ENCODE assay signal across 19 cellular contexts in genomic region chr7:70684173-70684572, GRCh38.
A peak's percentile ranks its signal among the peaks of the same experiment; 100 is the strongest.
DNase-seq lines count a peak whose midpoint lies in the region; ATAC-seq, FAIRE-seq and TF ChIP-seq lines count a peak whose summit lies in the region.
"Had no signal": no experiment of that assay in that cellular context is flagged by ENCODE, and none has a peak within 500 bp of the region (broad histone marks: within the 10 kb centered on the region; RNA-seq: fewer than 3 reads in every experiment).

No MANE protein-coding gene starts in this region.

- DNase-seq in GM12891 (ENCODE audit: insufficient read length, low spot score) (no peak), IMR-90 (no peak), H1 (ENCODE audit: low read depth in 1 of 2, low spot score in 2 of 2) (no peak), neuronal stem cell (ENCODE audit: low spot score) (no peak), NCI-H187 (lab: John Stamatoyannopoulos, UW) (no peak), ecto neural progenitor cell (ENCODE audit: low spot score) (no peak), right cardiac atrium (no peak)
- DNase-seq: Caco-2; CD4-positive, CD25-positive, alpha-beta regulatory T cell; CD8-positive, alpha-beta T cell; DMS153; DND-41; HCEC 1CT had no signal

- H3K4ac ChIP-seq in IMR-90 (ENCODE audit: low read depth, low read length) (no peak overlapping the region), H1 (replicated peaks; ENCODE audit: insufficient read length, low read depth, low read length) (no peak overlapping the region), neuronal stem cell (ENCODE audit: low read length) (no peak overlapping the region)

- H3K56ac ChIP-seq in IMR-90 (ENCODE audit: extremely low read depth, insufficient read depth, low read length) (no peak overlapping the region), H1 (replicated peaks; ENCODE audit: insufficient read length, low read depth, low read length) (no peak overlapping the region)

- H2BK20ac ChIP-seq in IMR-90 (ENCODE audit: low read depth, low read length) (no peak overlapping the region), H1 (ENCODE audit: low read length) (no peak overlapping the region)

- H2BK120ac ChIP-seq in IMR-90 (ENCODE audit: low read depth, low read length) (no peak overlapping the region), H1 (replicated peaks; ENCODE audit: low read depth, low read length) (no peak overlapping the region), neuronal stem cell (ENCODE audit: low read depth, low read length) (no peak overlapping the region)

- H3K18ac ChIP-seq in IMR-90 (ENCODE audit: low read depth, low read length) (no peak overlapping the region), H1 (ENCODE audit: extremely low read depth, low read length) (peak overlapping the region; percentile 29; the same call in 1 of the 2 replicates), neuronal stem cell (ENCODE audit: low read length) (no peak overlapping the region)

- H3K36me3 ChIP-seq in IMR-90 (ENCODE audit: control insufficient read depth, insufficient read depth, low read length) (no peaks in the 10 kb centered on the region), H1 (ENCODE audit: control insufficient read depth in 2 of 4, insufficient read depth in 4 of 4, low read length in 3 of 4) (no peaks in the 10 kb centered on the region), neuronal stem cell (replicated peaks in 1 of 2; ENCODE audit: control insufficient read depth in 2 of 2, insufficient read depth in 2 of 2, low read length in 2 of 2) (peaks cover 0 to 3% of the 10 kb centered on the region in 2 donors)

- TF ChIP-seq CTCF in IMR-90 (conservative IDR thresholded peaks at IDR 0.05; ENCODE audit: low read depth, low read length): no peak
- no peak for TF ChIP-seq CTCF in H1 (IDR thresholded peaks at IDR 0.05; ENCODE audit: control extremely low read depth in 1 of 3, insufficient read depth in 1 of 3, low read depth in 1 of 3, low read length in 3 of 3)

- no peaks in the 10 kb centered on the region for H3K79me2 ChIP-seq in H1 (ENCODE audit: control insufficient read depth in 1 of 2, insufficient read depth in 2 of 2, low read length in 2 of 2)

- ATAC-seq in IMR-90 (ENCODE audit: low read depth): no peak
- no peak for ATAC-seq in HG03196 (IDR thresholded peaks at IDR 0.05; ENCODE audit: unreplicated experiment)
- no peak for ATAC-seq in right cardiac atrium
- ATAC-seq: CD8-positive, alpha-beta T cell; GM23338 had no signal

- in situ Hi-C loops in IMR-90 (cut with MboI; ENCODE audit: low sequenced_read_pairs): no loop called here

- peak overlapping the region; percentile 25 for H2AK9ac ChIP-seq in IMR-90 (replicated peaks; ENCODE audit: low read depth, low read length, poor library complexity)

- H4K20me1 ChIP-seq in IMR-90 (ENCODE audit: insufficient read depth, low read length): no peaks in the 10 kb centered on the region
- H4K20me1 ChIP-seq in H1 (replicated peaks in 1 of 2; ENCODE audit: control insufficient read depth in 1 of 2, insufficient read depth in 2 of 2, low read length in 2 of 2): peaks cover 0 to 4% of the 10 kb centered on the region in 2 experiments
- H4K20me1 ChIP-seq: BLaER1 had no signal

- peak; percentile 28 for FAIRE-seq in GM12891 (lab: Jason Lieb, UNC)
- FAIRE-seq in H1 (lab: Jason Lieb, UNC): no peak
- FAIRE-seq: G401.6, H54 had no signal

- H2AK5ac ChIP-seq in IMR-90 (ENCODE audit: low read depth, low read length) (no peak overlapping the region), H1 (ENCODE audit: low read depth, low read length) (peak overlapping the region; percentile 95; the same call in 1 of the 2 replicates), neuronal stem cell (ENCODE audit: low read depth, low read length) (no peak overlapping the region)

- intact Hi-C loops in IMR-90 (cut with micrococcal nuclease): no loop called here
- intact Hi-C loops in right cardiac atrium (cut with DNase I): no loop called here

- CTCF ChIA-PET in IMR-90 (lab: Yijun Ruan, JAX) (no interaction called here), H1 (lab: Charles Lee; ENCODE audit: partially characterized antibody) (no interaction called here)

- H3K4me3 ChIP-seq in IMR-90 (ENCODE audit: insufficient read depth, low read depth, low read length) (no peak overlapping the region), H1 (ENCODE audit: extremely low read depth in 1 of 4, insufficient read depth in 2 of 4, low read depth in 3 of 4, low read length in 4 of 4) (no peak overlapping the region), neuronal stem cell (ENCODE audit: low read length in 2 of 2) (peak overlapping the region in 1 of 2 donors; percentile 51), right cardiac atrium (ENCODE audit: low read length) (no peak overlapping the region)
- H3K4me3 ChIP-seq: BLaER1, GM23338 had no signal

- H3K27ac ChIP-seq in IMR-90 (ENCODE audit: insufficient read depth, low read length) (no peak overlapping the region), H1 (ENCODE audit: low read depth, low read length) (no peak overlapping the region), neuronal stem cell (replicated peaks; ENCODE audit: low read length) (no peak overlapping the region), right cardiac atrium (ENCODE audit: low read length) (no peak overlapping the region)
- H3K27ac ChIP-seq: BLaER1, C4-2B had no signal

- H3K27me3 ChIP-seq in IMR-90 (ENCODE audit: control insufficient read depth, insufficient read depth, low read length) (no peaks in the 10 kb centered on the region), H1 (replicated peaks in 1 of 4; ENCODE audit: control insufficient read depth in 3 of 4, extremely low read depth in 1 of 4, insufficient read depth in 3 of 4, low read length in 3 of 4) (peaks cover 8 to 48% (median 37%) of the 10 kb centered on the region in 4 experiments), neuronal stem cell (ENCODE audit: control insufficient read depth in 3 of 3, insufficient read depth in 3 of 3, low read depth in 1 of 3, low read length in 3 of 3) (peaks cover 0 to 7% (median 0%) of the 10 kb centered on the region in 3 experiments), right cardiac atrium (ENCODE audit: control insufficient read depth, insufficient read depth) (no peaks in the 10 kb centered on the region)
- H3K27me3 ChIP-seq: BLaER1 had no signal

- no peak overlapping the region for H3K9ac ChIP-seq in IMR-90 (ENCODE audit: low read depth, low read length)
- H3K9ac ChIP-seq in H1 (replicated peaks in 1 of 4; ENCODE audit: extremely low read depth in 1 of 4, low read depth in 3 of 4, low read length in 3 of 4): no peak overlapping the region
- no peak overlapping the region for H3K9ac ChIP-seq in neuronal stem cell (ENCODE audit: low read depth, low read length, poor library complexity)
- H3K9ac ChIP-seq: BLaER1 had no signal

- 90 to 100% methylated on average over 4 to 5 of the region's 8 CpGs for WGBS in IMR-90 (ENCODE audit: extremely low coverage in 2 of 2, insufficient read length in 1 of 2), 2 experiments
- WGBS in H1 (ENCODE audit: extremely low coverage in 1 of 2, insufficient coverage in 1 of 2, insufficient read length in 1 of 2, insufficient replicate concordance in 2 of 2, low coverage in 1 of 2, low lambda C conversion rate in 2 of 2, missing lambda C conversion rate in 1 of 2), 2 experiments: 93% methylated on average over 8 of the region's 8 CpGs; no CpG with 5 or more reads in 1 of the 2 experiments
- 98% methylated on average over 5 of the region's 8 CpGs; no CpG with 5 or more reads in 1 of the 2 donors for WGBS in neuronal stem cell (ENCODE audit: extremely low coverage in 2 of 2, insufficient read length in 2 of 2, insufficient replicate concordance in 1 of 2), 2 donors
- WGBS in right cardiac atrium: 98% methylated on average over 8 of the region's 8 CpGs

- TF ChIP-seq RAD21 in IMR-90 (IDR thresholded peaks at IDR 0.05; ENCODE audit: low read length): no peak
- no peak for TF ChIP-seq RAD21 in H1 (IDR thresholded peaks at IDR 0.05 in 1 of 2, conservative IDR thresholded peaks at IDR 0.05 in 1 of 2; ENCODE audit: low read depth in 2 of 2, low read length in 2 of 2)

- H3K23me2 ChIP-seq in H1 (ENCODE audit: low read depth, low read length): peaks cover 5% of the 10 kb centered on the region; the same call in 1 of the 2 replicates

- BruUV-seq in IMR-90 (replicated peaks; lab: Mats Ljungman, UMichigan): no TSS peak

- peak overlapping the region; percentile 89; the same call in 1 of the 2 replicates for H2BK12ac ChIP-seq in H1 (ENCODE audit: low read depth, low read length)
- H2BK12ac ChIP-seq in neuronal stem cell (ENCODE audit: low read length): no peak overlapping the region

- H2BK15ac ChIP-seq in IMR-90 (ENCODE audit: low read depth, low read length): no peak overlapping the region
- H2BK15ac ChIP-seq in H1 (ENCODE audit: low read length): no peak overlapping the region; the same call in 1 of the 2 replicates
- H2BK15ac ChIP-seq in neuronal stem cell (ENCODE audit: low read length): no peak overlapping the region

- H4K5ac ChIP-seq in IMR-90 (ENCODE audit: low read depth, low read length): no peak overlapping the region
- no peak overlapping the region for H4K5ac ChIP-seq in H1 (ENCODE audit: insufficient read length, low read depth, low read length)

- H3K23ac ChIP-seq in IMR-90 (ENCODE audit: low read depth, low read length): no peak overlapping the region
- no peak overlapping the region for H3K23ac ChIP-seq in H1 (ENCODE audit: insufficient read length)
- peak overlapping the region; percentile 3 for H3K23ac ChIP-seq in neuronal stem cell (ENCODE audit: low read depth, low read length, poor library complexity)

- H3K4me1 ChIP-seq in IMR-90 (ENCODE audit: control insufficient read depth, insufficient read depth, low read length) (no peaks in the 10 kb centered on the region), H1 (replicated peaks in 1 of 4; ENCODE audit: control insufficient read depth in 3 of 4, insufficient read depth in 4 of 4, low read length in 3 of 4) (peaks cover 1 to 12% (median 6%) of the 10 kb centered on the region in 4 experiments; a peak in 5 of 7 replicates), neuronal stem cell (ENCODE audit: control insufficient read depth in 2 of 2, insufficient read depth in 1 of 2, low read depth in 1 of 2, low read length in 2 of 2) (peaks cover 0 to 3% of the 10 kb centered on the region in 2 donors), right cardiac atrium (ENCODE audit: control insufficient read depth, insufficient read depth, low read length) (no peaks in the 10 kb centered on the region)
- H3K4me1 ChIP-seq: Caco-2 had no signal

- no peaks in the 10 kb centered on the region for H3K9me3 ChIP-seq in IMR-90 (ENCODE audit: control insufficient read depth, insufficient read depth, low read length)
- H3K9me3 ChIP-seq in H1 (ENCODE audit: insufficient read depth in 2 of 2, low read depth in 1 of 2, low read length in 1 of 2): no peaks in the 10 kb centered on the region
- peaks cover 0 to 4% of the 10 kb centered on the region in 2 donors for H3K9me3 ChIP-seq in neuronal stem cell (replicated peaks in 1 of 2; ENCODE audit: control insufficient read depth in 2 of 2, insufficient read depth in 1 of 2, low read depth in 1 of 2, low read length in 2 of 2)
- no peaks in the 10 kb centered on the region for H3K9me3 ChIP-seq in right cardiac atrium (ENCODE audit: control insufficient read depth, low read length)
- H3K9me3 ChIP-seq: BLaER1, Caco-2 had no signal

- no peak for TF ChIP-seq POLR2A in GM12891 (IDR thresholded peaks at IDR 0.05; ENCODE audit: low read depth, low read length)
- TF ChIP-seq POLR2A in IMR-90 (IDR thresholded peaks at IDR 0.05; ENCODE audit: low read depth, low read length): no peak
- TF ChIP-seq POLR2A in H1 (IDR thresholded peaks at IDR 0.05; ENCODE audit: control extremely low read depth in 1 of 2, low read depth in 2 of 2, low read length in 2 of 2): no peak

- dilution Hi-C loops in IMR-90 (cut with HindIII; ENCODE audit: low sequenced_read_pairs, unreplicated experiment): no loop called here

- H3K4me2 ChIP-seq in IMR-90 (ENCODE audit: low read depth, low read length): no peak overlapping the region
- no peak overlapping the region for H3K4me2 ChIP-seq in H1 (ENCODE audit: insufficient read depth in 1 of 2, low read depth in 2 of 2, low read length in 2 of 2)
- H3K4me2 ChIP-seq in neuronal stem cell (ENCODE audit: insufficient read depth, low read length, poor library complexity, severe bottlenecking): no peak overlapping the region
- H3K4me2 ChIP-seq: BLaER1, GM23338 had no signal

- peak overlapping the region; percentile 59 for H2BK5ac ChIP-seq in IMR-90 (ENCODE audit: low read depth, low read length, poor library complexity, severe bottlenecking)
- H2BK5ac ChIP-seq in H1 (ENCODE audit: low read depth, low read length): no peak overlapping the region
- no peak overlapping the region for H2BK5ac ChIP-seq in neuronal stem cell (ENCODE audit: low read length)

- POLR2A ChIA-PET in IMR-90 (lab: Charles Lee; ENCODE audit: unreplicated experiment) (no interaction called here), H1 (lab: Charles Lee; ENCODE audit: partially characterized antibody) (no interaction called here)

- H4K8ac ChIP-seq in IMR-90 (ENCODE audit: low read depth in 2 of 2, low read length in 2 of 2): no peak overlapping the region
- H4K8ac ChIP-seq in H1 (ENCODE audit: extremely low read depth, insufficient read depth, low read length): no peak overlapping the region
- H4K8ac ChIP-seq in neuronal stem cell (ENCODE audit: low read depth, low read length): no peak overlapping the region

- no peak overlapping the region for H3K14ac ChIP-seq in IMR-90 (replicated peaks; ENCODE audit: low read depth, low read length)
- H3K14ac ChIP-seq in H1 (ENCODE audit: insufficient read length): no peak overlapping the region
- no peak overlapping the region for H3K14ac ChIP-seq in neuronal stem cell (ENCODE audit: low read length)

- H2AFZ ChIP-seq in IMR-90 (replicated peaks; ENCODE audit: low read length, poor library complexity): no peak overlapping the region
- H2AFZ ChIP-seq in H1 (ENCODE audit: low read length): no peak overlapping the region
- no peak overlapping the region for H2AFZ ChIP-seq in neuronal stem cell (ENCODE audit: low read length)
- H2AFZ ChIP-seq: GM23338 had no signal

- H3K79me1 ChIP-seq in IMR-90 (ENCODE audit: low read depth in 1 of 2, low read length in 2 of 2) (no peaks in the 10 kb centered on the region), H1 (ENCODE audit: low read depth, low read length) (no peaks in the 10 kb centered on the region; the same call in 1 of the 2 replicates), neuronal stem cell (ENCODE audit: low read depth, low read length) (no peaks in the 10 kb centered on the region)

- H3K9me1 ChIP-seq in IMR-90 (ENCODE audit: insufficient read depth, low read length): peaks cover 2% of the 10 kb centered on the region; the same call in 1 of the 2 replicates

- no peak for TF ChIP-seq EP300 in H1 (IDR thresholded peaks at IDR 0.05; ENCODE audit: borderline replicate concordance in 1 of 2, low read depth in 2 of 2, low read length in 2 of 2)

- H4K91ac ChIP-seq in IMR-90 (ENCODE audit: insufficient read depth, low read depth, low read length) (no peak overlapping the region), H1 (replicated peaks; ENCODE audit: insufficient read length, low read length) (no peak overlapping the region), neuronal stem cell (ENCODE audit: low read depth, low read length, poor library complexity) (no peak overlapping the region)
